In the genomic region with DNA sequence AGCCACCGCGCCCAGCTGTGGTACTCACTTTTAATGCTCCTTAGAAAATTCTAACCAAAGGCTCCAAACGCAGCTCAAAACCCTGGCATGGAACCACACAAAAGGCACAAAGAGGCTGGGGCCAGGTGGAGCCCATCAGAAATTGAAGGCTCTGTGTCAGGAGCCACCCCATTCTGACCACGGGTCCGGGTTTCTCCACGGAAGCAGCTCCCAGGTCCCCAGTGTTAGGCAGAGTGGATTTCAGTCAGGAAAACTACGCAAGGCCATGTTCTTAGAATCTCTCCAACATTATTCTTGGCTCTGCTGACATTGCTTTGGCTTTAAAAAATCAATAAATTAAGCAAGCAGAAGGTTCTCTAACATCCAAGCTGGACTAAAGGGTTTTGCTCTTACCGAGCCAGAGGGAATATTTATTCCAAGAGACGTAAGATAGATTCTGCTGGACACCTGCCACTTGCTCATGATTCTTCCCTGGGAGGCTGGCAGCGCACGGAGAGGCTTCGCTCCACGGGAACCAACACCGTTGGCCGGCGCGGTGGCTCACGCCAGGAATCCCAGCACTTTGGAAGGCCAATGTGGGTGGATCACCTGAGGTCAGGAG, we compare ENCODE assay signal across 1 cellular context.
TF ChIP-seq lines count a peak whose summit lies in the region.

No MANE protein-coding gene starts in this region.

TF ChIP-seq in H1, 55 proteins besides CTCF, POLR2A, EP300 and RAD21 (continued from another document):
- no peak for TF ChIP-seq CBX5 (IDR thresholded peaks at IDR 0.05; ENCODE audit: low read depth, low read length)
- no peak for TF ChIP-seq KDM4A (IDR thresholded peaks at IDR 0.05; ENCODE audit: low read depth, low read length, severe bottlenecking)
- no peak for TF ChIP-seq EZH2 (IDR thresholded peaks at IDR 0.05; ENCODE audit: low read depth, low read length, severe bottlenecking)
- no peak for TF ChIP-seq BACH1 (IDR thresholded peaks at IDR 0.05; ENCODE audit: low read length)
- no peak for TF ChIP-seq POLR2AphosphoS5 (IDR thresholded peaks at IDR 0.05; ENCODE audit: low read depth, low read length)
- no peak for TF ChIP-seq MAFK (IDR thresholded peaks at IDR 0.05; ENCODE audit: low read depth, low read length)
TF ChIP-seq in H1: peak in this region for 0.
